In the genomic region with DNA sequence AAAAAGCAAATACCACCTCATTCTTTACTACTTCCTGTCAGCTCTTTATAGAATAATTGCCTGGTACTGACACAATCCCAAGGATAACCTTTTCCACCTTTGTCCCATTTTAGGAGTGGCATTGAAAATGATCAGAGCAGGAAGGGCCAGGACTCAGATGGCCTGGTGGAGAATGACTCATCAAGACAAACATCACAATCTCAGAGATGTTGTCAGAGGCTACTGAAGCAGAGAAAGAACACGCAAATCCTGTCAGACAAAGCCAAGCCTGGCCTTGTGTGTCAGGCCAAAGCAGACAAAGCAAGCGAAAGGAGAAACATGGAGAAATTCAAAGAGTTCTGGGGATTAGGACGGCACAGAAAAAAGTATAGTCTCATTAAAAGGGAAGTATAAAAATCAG, we compare ENCODE assay signal across 1 cellular context.
TF ChIP-seq lines count a peak whose summit lies in the region.

No MANE protein-coding gene starts in this region.

TF ChIP-seq in SK-N-SH treated with all-trans-retinoic acid at 6 μM for 48 hours, 23 proteins besides CTCF, POLR2A, EP300 and RAD21 (continued from another document):
- TF ChIP-seq, protein P1, sequence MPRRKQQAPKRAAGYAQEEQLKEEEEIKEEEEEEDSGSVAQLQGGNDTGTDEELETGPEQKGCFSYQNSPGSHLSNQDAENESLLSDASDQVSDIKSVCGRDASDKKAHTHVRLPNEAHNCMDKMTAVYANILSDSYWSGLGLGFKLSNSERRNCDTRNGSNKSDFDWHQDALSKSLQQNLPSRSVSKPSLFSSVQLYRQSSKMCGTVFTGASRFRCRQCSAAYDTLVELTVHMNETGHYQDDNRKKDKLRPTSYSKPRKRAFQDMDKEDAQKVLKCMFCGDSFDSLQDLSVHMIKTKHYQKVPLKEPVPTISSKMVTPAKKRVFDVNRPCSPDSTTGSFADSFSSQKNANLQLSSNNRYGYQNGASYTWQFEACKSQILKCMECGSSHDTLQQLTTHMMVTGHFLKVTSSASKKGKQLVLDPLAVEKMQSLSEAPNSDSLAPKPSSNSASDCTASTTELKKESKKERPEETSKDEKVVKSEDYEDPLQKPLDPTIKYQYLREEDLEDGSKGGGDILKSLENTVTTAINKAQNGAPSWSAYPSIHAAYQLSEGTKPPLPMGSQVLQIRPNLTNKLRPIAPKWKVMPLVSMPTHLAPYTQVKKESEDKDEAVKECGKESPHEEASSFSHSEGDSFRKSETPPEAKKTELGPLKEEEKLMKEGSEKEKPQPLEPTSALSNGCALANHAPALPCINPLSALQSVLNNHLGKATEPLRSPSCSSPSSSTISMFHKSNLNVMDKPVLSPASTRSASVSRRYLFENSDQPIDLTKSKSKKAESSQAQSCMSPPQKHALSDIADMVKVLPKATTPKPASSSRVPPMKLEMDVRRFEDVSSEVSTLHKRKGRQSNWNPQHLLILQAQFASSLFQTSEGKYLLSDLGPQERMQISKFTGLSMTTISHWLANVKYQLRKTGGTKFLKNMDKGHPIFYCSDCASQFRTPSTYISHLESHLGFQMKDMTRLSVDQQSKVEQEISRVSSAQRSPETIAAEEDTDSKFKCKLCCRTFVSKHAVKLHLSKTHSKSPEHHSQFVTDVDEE (CRISPR knock-in tag; IDR thresholded peaks at IDR 0.05): no peak
- TF ChIP-seq ZNF70 (CRISPR knock-in tag; IDR thresholded peaks at IDR 0.05): peak; percentile 28; the same call in 1 of the 2 replicates
- TF ChIP-seq, protein P2, sequence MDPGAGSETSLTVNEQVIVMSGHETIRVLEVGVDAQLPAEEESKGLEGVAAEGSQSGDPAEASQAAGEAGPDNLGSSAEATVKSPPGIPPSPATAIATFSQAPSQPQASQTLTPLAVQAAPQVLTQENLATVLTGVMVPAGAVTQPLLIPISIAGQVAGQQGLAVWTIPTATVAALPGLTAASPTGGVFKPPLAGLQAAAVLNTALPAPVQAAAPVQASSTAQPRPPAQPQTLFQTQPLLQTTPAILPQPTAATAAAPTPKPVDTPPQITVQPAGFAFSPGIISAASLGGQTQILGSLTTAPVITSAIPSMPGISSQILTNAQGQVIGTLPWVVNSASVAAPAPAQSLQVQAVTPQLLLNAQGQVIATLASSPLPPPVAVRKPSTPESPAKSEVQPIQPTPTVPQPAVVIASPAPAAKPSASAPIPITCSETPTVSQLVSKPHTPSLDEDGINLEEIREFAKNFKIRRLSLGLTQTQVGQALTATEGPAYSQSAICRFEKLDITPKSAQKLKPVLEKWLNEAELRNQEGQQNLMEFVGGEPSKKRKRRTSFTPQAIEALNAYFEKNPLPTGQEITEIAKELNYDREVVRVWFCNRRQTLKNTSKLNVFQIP (CRISPR knock-in tag; IDR thresholded peaks at IDR 0.05; ENCODE audit: borderline replicate concordance, low read depth): no peak
- no peak for TF ChIP-seq ZNF565 (CRISPR knock-in tag; conservative IDR thresholded peaks at IDR 0.05; ENCODE audit: low read depth)
- no peak for TF ChIP-seq BACH2 (CRISPR knock-in tag; IDR thresholded peaks at IDR 0.05; ENCODE audit: borderline replicate concordance)
